8 cellular contexts compared by ENCODE assay signal in genomic region chr18:64037812-64038414, GRCh38.
DNase-seq lines count a peak whose midpoint lies in the region; ATAC-seq and TF ChIP-seq lines count a peak whose summit lies in the region.

No MANE protein-coding gene starts in this region.

- H3K27me3 ChIP-seq in HCT116 (ENCODE audit: insufficient read depth, low read length): no peaks in the 10 kb centered on the region
- peaks cover 11% of the 10 kb centered on the region for H3K27me3 ChIP-seq in adipocyte (replicated peaks; ENCODE audit: control insufficient read depth, insufficient read depth, low read length)

- H3K36me3 ChIP-seq in HCT116 (ENCODE audit: control insufficient read depth in 1 of 2, insufficient read depth in 2 of 2, low read length in 2 of 2) (no peaks in the 10 kb centered on the region), adipocyte (ENCODE audit: control insufficient read depth, insufficient read depth, low read length, severe bottlenecking) (no peaks in the 10 kb centered on the region)

- no peaks in the 10 kb centered on the region for H3K79me2 ChIP-seq in HCT116 (ENCODE audit: insufficient read depth, low read length)

- H3K9ac ChIP-seq in HCT116 (ENCODE audit: low read length): no peak overlapping the region
- no peak overlapping the region for H3K9ac ChIP-seq in adipocyte (ENCODE audit: low read length)

- POLR2A ChIA-PET in HCT116 (lab: Charles Lee): no interaction called here

- TF ChIP-seq RAD21 in HCT116 (IDR thresholded peaks at IDR 0.05; ENCODE audit: low read depth): peak; percentile 46

- TF ChIP-seq CTCF in HCT116 (IDR thresholded peaks at IDR 0.05 in 2 of 3, conservative IDR thresholded peaks at IDR 0.05 in 1 of 3; ENCODE audit: borderline replicate concordance in 1 of 3, insufficient read depth in 1 of 3, low read depth in 2 of 3, low read length in 2 of 3): peak; percentile 43 to 61 (median 43); a peak in 4 of 6 replicates

- no peak for TF ChIP-seq POLR2A in HCT116 (IDR thresholded peaks at IDR 0.05; ENCODE audit: borderline replicate concordance, extremely low read depth, insufficient read depth, insufficient read length)

- H3K9me2 ChIP-seq in HCT116 (ENCODE audit: insufficient read depth): no peaks in the 10 kb centered on the region

- DNase-seq in NCI-H82 (lab: John Stamatoyannopoulos, UW) (peak; percentile 60), NCI-H82 treated with DMSO at 0.1 percent for 48 hours (lab: John Stamatoyannopoulos, UW; ENCODE audit: unreplicated experiment) (no peak), HCT116 (ENCODE audit: low read depth, low spot score) (peak; percentile 36), MV-4-11 (lab: John Stamatoyannopoulos, UW) (peak; percentile 32), adipocyte (ENCODE audit: low read depth) (peak; percentile 52), left lobe of liver (ENCODE audit: low spot score) (no peak), COLO668 (lab: John Stamatoyannopoulos, UW; ENCODE audit: unreplicated experiment) (no peak)
- no peak for DNase-seq in stimulated activated CD4-positive, alpha-beta T cell treated with anti-CD3 and anti-CD28 coated beads, Interleukin-4, amount 100 ng/mL, for 24 hours

- no peak overlapping the region for H3K27ac ChIP-seq in HCT116 (ENCODE audit: low read depth, low read length)

- ATAC-seq in HCT116 (peak; percentile 67), left lobe of liver (peak; percentile 68)

- RAD21 ChIA-PET in HCT116 (lab: Charles Lee; ENCODE audit: low non-redundant PET in 1 of 2, low total read pairs in 2 of 2, uncharacterized antibody in 2 of 2, unreplicated experiment in 2 of 2): no interaction called here

- no peaks in the 10 kb centered on the region for H3K9me3 ChIP-seq in HCT116 (ENCODE audit: control insufficient read depth in 1 of 2, insufficient read depth in 1 of 2, low read depth in 1 of 2, low read length in 2 of 2)
- H3K9me3 ChIP-seq in adipocyte (ENCODE audit: control insufficient read depth, low read length): no peaks in the 10 kb centered on the region

- H3K4me2 ChIP-seq in HCT116 (ENCODE audit: low read length): no peak overlapping the region

- CTCF ChIA-PET in HCT116 (lab: Charles Lee): interaction anchor here (1.8 kb wide), 1 partner anchor 372 kb away, joined by 5 read pairs; no protein-coding TSS in a partner anchor

- intact Hi-C loops in HCT116 (cut with micrococcal nuclease): no loop called here

- BruUV-seq in HCT116 (replicated peaks; lab: Mats Ljungman, UMichigan): no TSS peak

- H3K4me3 ChIP-seq in HCT116 (replicated peaks in 1 of 2; ENCODE audit: low read depth in 1 of 2, low read length in 2 of 2) (no peak overlapping the region), adipocyte (ENCODE audit: low read length) (no peak overlapping the region)

- H3K4me1 ChIP-seq in HCT116 (ENCODE audit: control insufficient read depth in 1 of 2, insufficient read depth in 2 of 2, low read length in 2 of 2) (no peaks in the 10 kb centered on the region), adipocyte (ENCODE audit: control insufficient read depth, insufficient read depth, low read length) (no peaks in the 10 kb centered on the region)

- H2AFZ ChIP-seq in HCT116 (ENCODE audit: low read depth, low read length, poor library complexity, severe bottlenecking): no peak overlapping the region

- H4K20me1 ChIP-seq in HCT116 (ENCODE audit: insufficient read depth): no peaks in the 10 kb centered on the region

TF ChIP-seq in HCT116, 20 proteins besides CTCF, POLR2A, EP300 and RAD21:
- TF ChIP-seq, protein P1, sequence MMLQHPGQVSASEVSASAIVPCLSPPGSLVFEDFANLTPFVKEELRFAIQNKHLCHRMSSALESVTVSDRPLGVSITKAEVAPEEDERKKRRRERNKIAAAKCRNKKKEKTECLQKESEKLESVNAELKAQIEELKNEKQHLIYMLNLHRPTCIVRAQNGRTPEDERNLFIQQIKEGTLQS (IDR thresholded peaks at IDR 0.05): no peak
TF ChIP-seq in HCT116: peak in this region for 0.

Comparison
In these comparisons a context has a peak if more than half of its experiments do, and no peak if none do; other contexts are left out.
1. DNase-seq: peak in NCI-H82 (single experiment), HCT116 (single experiment), MV-4-11 (single experiment) and adipocyte (single experiment); none in NCI-H82 treated with DMSO at 0.1 percent for 48 hours (single experiment), left lobe of liver (single experiment), stimulated activated CD4-positive, alpha-beta T cell treated with anti-CD3 and anti-CD28 coated beads, Interleukin-4, amount 100 ng/mL, for 24 hours (single experiment) and COLO668 (single experiment).